9 cellular contexts compared by ENCODE assay signal in genomic region chr19:32318884-32319520, GRCh38. TPM values are rescaled to one million over a fixed set of nuclear protein-coding genes. Genes with fewer than 3 reads are reported as not detected.
DNase-seq lines count a peak whose midpoint lies in the region; ATAC-seq and TF ChIP-seq lines count a peak whose summit lies in the region.
"Had no signal": no experiment of that assay in that cellular context is flagged by ENCODE, and none has a peak within 500 bp of the region (broad histone marks: within the 10 kb centered on the region; RNA-seq: fewer than 3 reads in every experiment).

No MANE protein-coding gene starts in this region.

- no peak overlapping the region for H3K9ac ChIP-seq in OCI-LY1 (ENCODE audit: low read length)

- DNase-seq in Right ventricle myocardium superior (no peak), Right ventricle myocardium inferior (ENCODE audit: missing footprints) (no peak), head of caudate nucleus (peak in 41 of 42 donors; percentile 10 to 77 (median 47)), type B pancreatic cell (ENCODE audit: extremely low spot score, unreplicated experiment) (no peak), NCI-H1048 (lab: John Stamatoyannopoulos, UW) (no peak), COLO668 (lab: John Stamatoyannopoulos, UW; ENCODE audit: unreplicated experiment) (no peak)
- DNase-seq: heart left ventricle had no signal

- H3K4me3 Mint-ChIP-seq in type B pancreatic cell: peak overlapping the region; percentile 26

- no peak overlapping the region for H3K4me3 ChIP-seq in OCI-LY1 (ENCODE audit: low read depth, low read length, poor library complexity, severe bottlenecking)
- H3K4me3 ChIP-seq: heart left ventricle had no signal

- H3K27me3 ChIP-seq in OCI-LY1 (ENCODE audit: insufficient read depth, low read length): no peaks in the 10 kb centered on the region

- H3K36me3 Mint-ChIP-seq in type B pancreatic cell: no peaks in the 10 kb centered on the region

- no peaks in the 10 kb centered on the region for H3K9me2 ChIP-seq in OCI-LY1 (ENCODE audit: low read depth, low read length)

- H3K79me2 ChIP-seq in OCI-LY1 (ENCODE audit: insufficient read depth, low read length): no peaks in the 10 kb centered on the region

- H3K27me3 Mint-ChIP-seq in type B pancreatic cell: peaks cover 4% of the 10 kb centered on the region

- TF ChIP-seq CTCF in OCI-LY1 (IDR thresholded peaks at IDR 0.05; ENCODE audit: low read length) (peak; percentile 26; the same call in 1 of the 2 replicates), type B pancreatic cell (conservative IDR thresholded peaks at IDR 0.05) (peak; percentile 60)

- H3K36me3 ChIP-seq in OCI-LY1 (ENCODE audit: insufficient read depth, low read length): no peaks in the 10 kb centered on the region
- H3K36me3 ChIP-seq: heart left ventricle had no signal

- H3K9me3 Mint-ChIP-seq in type B pancreatic cell: no peaks in the 10 kb centered on the region

- ATAC-seq in Right ventricle myocardium superior (ENCODE audit: poor library complexity): peak; percentile 49
- ATAC-seq in Right ventricle myocardium inferior: no peak
- no peak for ATAC-seq in HG02763 (IDR thresholded peaks at IDR 0.05; ENCODE audit: unreplicated experiment)

- H4K20me1 ChIP-seq in OCI-LY1 (ENCODE audit: insufficient read depth, low read length): no peaks in the 10 kb centered on the region

- no peaks in the 10 kb centered on the region for H3K4me1 ChIP-seq in OCI-LY1 (ENCODE audit: insufficient read depth, low read length, severe bottlenecking)
- H3K4me1 ChIP-seq: heart left ventricle had no signal

- no peak overlapping the region for H2AFZ ChIP-seq in OCI-LY1 (ENCODE audit: low read length)

- H3K27ac Mint-ChIP-seq in type B pancreatic cell: peak overlapping the region; percentile 87

- peaks cover 26% of the 10 kb centered on the region for H3K4me1 Mint-ChIP-seq in type B pancreatic cell (ENCODE audit: unreplicated experiment)

- intact Hi-C loops in Right ventricle myocardium superior (cut with DNase I): no loop called here
- intact Hi-C loops in Right ventricle myocardium inferior (cut with DNase I): no loop called here
- intact Hi-C loops in head of caudate nucleus (cut with DNase I): no loop called here

- H3K9me3 ChIP-seq in OCI-LY1 (ENCODE audit: low read length): no peaks in the 10 kb centered on the region
- H3K9me3 ChIP-seq: heart left ventricle had no signal

- no peaks in the 10 kb centered on the region for H3F3A ChIP-seq in OCI-LY1 (ENCODE audit: insufficient read depth, low read length)

- no peak overlapping the region for H3K27ac ChIP-seq in OCI-LY1 (ENCODE audit: low read depth, low read length, poor library complexity, severe bottlenecking)
- H3K27ac ChIP-seq: heart left ventricle had no signal

- H3K4me2 ChIP-seq in OCI-LY1 (ENCODE audit: low read length): no peak overlapping the region

RNA-seq across cellular contexts. Expression of gene ZNF507, which starts 26.4 kb away (rescaled TPM):
- total RNA-seq in Right ventricle myocardium superior: 13.7 TPM
- total RNA-seq in Right ventricle myocardium inferior: 14.7 TPM
- 22.4 and 32.5 TPM in 2 replicates for total RNA-seq in type B pancreatic cell (ENCODE audit: low replicate concordance)

Comparison
In these comparisons a context has a peak if more than half of its experiments do, and no peak if none do; other contexts are left out.
1. DNase-seq: peak in head of caudate nucleus (41 of 42); none in Right ventricle myocardium superior (single experiment), Right ventricle myocardium inferior (single experiment), type B pancreatic cell (single experiment), NCI-H1048 (single experiment) and COLO668 (single experiment).